In genomic region chr2:189849550-189849949, GRCh38 we compare ENCODE assay signal across 24 cellular contexts.
"Had no signal": no experiment of that assay in that cellular context is flagged by ENCODE, and none has a peak within 500 bp of the region (broad histone marks: within the 10 kb centered on the region; RNA-seq: fewer than 3 reads in every experiment).

No MANE protein-coding gene starts in this region.

- DNase-seq: cortex of kidney; dorsolateral prefrontal cortex; effector memory CD4-positive, alpha-beta T cell; heart right ventricle; hypothalamus; occipital lobe; pancreas; psoas muscle; retina; right lobe of liver; stimulated activated CD4-positive, alpha-beta T cell treated with anti-CD3 and anti-CD28 coated beads, Interleukin-15, amount 100 ng/mL, for 24 hours; stimulated activated CD4-positive, alpha-beta T cell treated with anti-CD3 and anti-CD28 coated beads, Interleukin-1b, Interleukin-23, amount 100 ng/mL, for 48 hours; stimulated activated CD4-positive, alpha-beta T cell treated with anti-CD3 and anti-CD28 coated beads, Interleukin-4, amount 100 ng/mL, for 24 hours; upper lobe of right lung had no signal

- H3K27me3 ChIP-seq: dorsolateral prefrontal cortex, heart right ventricle, pancreas, right lobe of liver, tibial nerve, upper lobe of right lung, vagina had no signal

- H3K27ac ChIP-seq: dorsolateral prefrontal cortex, pancreas, right lobe of liver, tibial nerve, upper lobe of right lung, vagina had no signal

- ATAC-seq: left lobe of liver; natural killer cell treated with Interleukin-12 subunit alpha and Interleukin-12 subunit beta and Interleukin-15 and Interleukin-18, amount 100 ng/mL, for 72 hours; pancreas; psoas muscle; right lobe of liver; stimulated activated memory B cell treated with anti-CD40 and anti-IgM and Interleukin-4, amounts not matched to agents 10 μg/mL and 1 μg/mL and 100 μg/mL, for 72 hours; upper lobe of right lung had no signal

- H3K4me3 Mint-ChIP-seq: memory B cell; mesothelial cell of epicardium; natural killer cell treated with Interleukin-12 subunit alpha and Interleukin-12 subunit beta and Interleukin-15 and Interleukin-18, amount 100 ng/mL, for 72 hours; stimulated activated memory B cell treated with anti-CD40 and anti-IgM and Interleukin-4, amounts not matched to agents 10 μg/mL and 1 μg/mL and 100 μg/mL, for 72 hours; stimulated activated naive CD8-positive, alpha-beta T cell treated with anti-CD3 and anti-CD28 coated beads, Interleukin-15, Interleukin-2, amounts not matched to agents 100 ng/mL and 50 ng/mL, for 24 hours had no signal

- H3K9me3 ChIP-seq: heart right ventricle, pancreas, psoas muscle, right lobe of liver, tibial nerve, upper lobe of right lung, vagina had no signal

- H3K36me3 ChIP-seq: pancreas had no signal

- H3K4me3 ChIP-seq: dorsolateral prefrontal cortex, heart right ventricle, pancreas, psoas muscle, right lobe of liver, tibial nerve, upper lobe of right lung, vagina had no signal

- H3K4me1 Mint-ChIP-seq: memory B cell; stimulated activated memory B cell treated with anti-CD40 and anti-IgM and Interleukin-4, amounts not matched to agents 10 μg/mL and 1 μg/mL and 100 μg/mL, for 72 hours had no signal

- H3K27me3 Mint-ChIP-seq: memory B cell; natural killer cell treated with Interleukin-12 subunit alpha and Interleukin-12 subunit beta and Interleukin-15 and Interleukin-18, amount 100 ng/mL, for 72 hours; stimulated activated memory B cell treated with anti-CD40 and anti-IgM and Interleukin-4, amounts not matched to agents 10 μg/mL and 1 μg/mL and 100 μg/mL, for 72 hours; stimulated activated naive CD8-positive, alpha-beta T cell treated with anti-CD3 and anti-CD28 coated beads, Interleukin-15, Interleukin-2, amounts not matched to agents 100 ng/mL and 50 ng/mL, for 24 hours had no signal

- H3K27ac Mint-ChIP-seq: mesothelial cell of epicardium; natural killer cell treated with Interleukin-12 subunit alpha and Interleukin-12 subunit beta and Interleukin-15 and Interleukin-18, amount 100 ng/mL, for 72 hours; stimulated activated memory B cell treated with anti-CD40 and anti-IgM and Interleukin-4, amounts not matched to agents 10 μg/mL and 1 μg/mL and 100 μg/mL, for 72 hours; stimulated activated naive CD8-positive, alpha-beta T cell treated with anti-CD3 and anti-CD28 coated beads, Interleukin-15, Interleukin-2, amounts not matched to agents 100 ng/mL and 50 ng/mL, for 24 hours had no signal

- H3K9me3 Mint-ChIP-seq: memory B cell; mesothelial cell of epicardium; natural killer cell treated with Interleukin-12 subunit alpha and Interleukin-12 subunit beta and Interleukin-15 and Interleukin-18, amount 100 ng/mL, for 72 hours; stimulated activated memory B cell treated with anti-CD40 and anti-IgM and Interleukin-4, amounts not matched to agents 10 μg/mL and 1 μg/mL and 100 μg/mL, for 72 hours; stimulated activated naive CD8-positive, alpha-beta T cell treated with anti-CD3 and anti-CD28 coated beads, Interleukin-15, Interleukin-2, amounts not matched to agents 100 ng/mL and 50 ng/mL, for 24 hours had no signal

- H3K4me1 ChIP-seq: heart right ventricle, pancreas, right lobe of liver, tibial nerve, upper lobe of right lung, vagina had no signal

- FAIRE-seq: frontal cortex, islet of Langerhans, pancreas had no signal
